In the genomic region with DNA sequence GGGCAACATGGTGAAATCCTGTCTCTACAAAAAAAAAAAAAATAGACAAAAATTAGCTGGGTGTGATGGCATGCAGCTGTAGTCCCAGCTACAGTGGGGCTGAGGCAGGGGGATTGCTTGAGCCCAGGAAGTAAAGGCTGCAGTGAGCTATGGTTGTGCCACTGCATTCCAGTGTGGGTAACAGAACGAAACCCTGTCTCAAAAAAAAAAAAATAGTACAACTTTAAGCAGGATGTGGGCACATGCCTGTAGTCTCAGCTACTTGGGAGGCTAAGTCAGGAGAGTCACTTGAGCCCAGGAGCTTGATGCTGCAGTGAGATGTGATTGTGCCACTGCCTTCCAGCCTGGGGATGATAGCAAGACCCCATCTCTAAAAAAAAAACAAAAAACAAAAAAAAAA, we compare ENCODE assay signal across 12 cellular contexts. TPM values are rescaled to one million over a fixed set of nuclear protein-coding genes. Genes with fewer than 3 reads are reported as not detected.
DNase-seq lines count a peak whose midpoint lies in the region; ATAC-seq and TF ChIP-seq lines count a peak whose summit lies in the region.
"Had no signal": no experiment of that assay in that cellular context is flagged by ENCODE, and none has a peak within 500 bp of the region (broad histone marks: within the 10 kb centered on the region; RNA-seq: fewer than 3 reads in every experiment).

No MANE protein-coding gene starts in this region.

- no peaks in the 10 kb centered on the region for H3K9me2 ChIP-seq in OCI-LY7 (ENCODE audit: insufficient read depth, low read length)

- no peak overlapping the region; the same call in 1 of the 2 replicates for H3K4me2 ChIP-seq in OCI-LY7 (ENCODE audit: low read length)

- no peaks in the 10 kb centered on the region for H3K27me3 Mint-ChIP-seq in activated naive CD4-positive, alpha-beta T cell treated with anti-CD3 and anti-CD28 coated beads for 36 hours (ENCODE audit: low read depth)
- no peaks in the 10 kb centered on the region for H3K27me3 Mint-ChIP-seq in central memory CD8-positive, alpha-beta T cell
- H3K27me3 Mint-ChIP-seq in stimulated activated naive B cell treated with anti-CD40 and anti-IgM and Interleukin-4, amounts not matched to agents 10 μg/mL and 1 μg/mL and 100 μg/mL, for 72 hours = no peaks in the 10 kb centered on the region

- no peaks in the 10 kb centered on the region; the same call in 1 of the 2 replicates for H3K9me3 ChIP-seq in OCI-LY7 (ENCODE audit: low read length)

- H3K4me3 ChIP-seq in OCI-LY7 (ENCODE audit: low read depth, low read length, poor library complexity, severe bottlenecking) = no peak overlapping the region
- H3K4me3 ChIP-seq: K562 had no signal

- peaks cover 72% of the 10 kb centered on the region for H3K4me1 Mint-ChIP-seq in activated naive CD4-positive, alpha-beta T cell treated with anti-CD3 and anti-CD28 coated beads for 36 hours (ENCODE audit: low read depth)
- peaks cover 67% of the 10 kb centered on the region for H3K4me1 Mint-ChIP-seq in central memory CD8-positive, alpha-beta T cell
- peaks cover 30 to 66% of the 10 kb centered on the region in 2 donors for H3K4me1 Mint-ChIP-seq in stimulated activated naive B cell treated with anti-CD40 and anti-IgM and Interleukin-4, amounts not matched to agents 10 μg/mL and 1 μg/mL and 100 μg/mL, for 72 hours

- no TSS peak for BruUV-seq in OCI-LY7 (replicated peaks; lab: Mats Ljungman, UMichigan)

- ATAC-seq in central memory CD8-positive, alpha-beta T cell (replicated peaks; ENCODE audit: extremely low read depth, poor library complexity, severe bottlenecking) = peak; percentile 98
- ATAC-seq in stimulated activated naive B cell treated with anti-CD40 and anti-IgM and Interleukin-4, amounts not matched to agents 10 μg/mL and 1 μg/mL and 100 μg/mL, for 72 hours (replicated peaks) = peak; percentile 20 to 46
- no peak for ATAC-seq in HG03571 (IDR thresholded peaks at IDR 0.05; ENCODE audit: unreplicated experiment)
- no peak for ATAC-seq in GM21423 (IDR thresholded peaks at IDR 0.05; ENCODE audit: unreplicated experiment)
- ATAC-seq: K562 had no signal

- POLR2A ChIA-PET in OCI-LY7 (lab: Charles Lee) = interaction anchor here (0.5 to 1.7 kb wide), 6 partner anchors 11 to 129 kb away, joined by 3 to 6 read pairs (median 5); no protein-coding TSS in a partner anchor

- no peaks in the 10 kb centered on the region for H4K20me1 ChIP-seq in OCI-LY7 (ENCODE audit: insufficient read depth, low read length)

- peaks cover 17% of the 10 kb centered on the region; the same call in 1 of the 2 replicates for H3K79me2 ChIP-seq in OCI-LY7 (ENCODE audit: insufficient read depth, low read depth, low read length)

- intact Hi-C loops in activated naive CD4-positive, alpha-beta T cell treated with anti-CD3 and anti-CD28 coated beads for 36 hours (cut with micrococcal nuclease) = no loop called here
- intact Hi-C loops in OCI-LY7 (cut with micrococcal nuclease; ENCODE audit: unreplicated experiment) = loop anchor here (5.0 kb wide), 1 partner anchor 129 kb away; the partner anchor contains the start of gene HEATR3

- no peaks in the 10 kb centered on the region for H3K9me3 Mint-ChIP-seq in activated naive CD4-positive, alpha-beta T cell treated with anti-CD3 and anti-CD28 coated beads for 36 hours
- H3K9me3 Mint-ChIP-seq in central memory CD8-positive, alpha-beta T cell = no peaks in the 10 kb centered on the region
- H3K9me3 Mint-ChIP-seq in stimulated activated naive B cell treated with anti-CD40 and anti-IgM and Interleukin-4, amounts not matched to agents 10 μg/mL and 1 μg/mL and 100 μg/mL, for 72 hours = peaks cover 0 to 5% of the 10 kb centered on the region in 2 donors
- H3K9me3 Mint-ChIP-seq: activated T-helper 2 cell treated with anti-CD3 and anti-CD28 coated beads, Interferon-gamma antibody, Interleukin-2, Interleukin-4, amounts not matched to agents 10 μg/mL and 5 μg/mL and 100 μg/mL, durations not matched to agents 14 hours and 24 hours and 36 hours had no signal

- CTCF ChIA-PET in activated naive CD4-positive, alpha-beta T cell treated with anti-CD3 and anti-CD28 coated beads for 36 hours (lab: Charles Lee) = interaction anchor here (0.5 to 1.7 kb wide), 7 partner anchors 10 to 788 kb away, joined by 3 to 7 read pairs (median 4); no protein-coding TSS in a partner anchor
- CTCF ChIA-PET in OCI-LY7 (lab: Charles Lee; ENCODE audit: unreplicated experiment) = interaction anchor here (1.5 kb wide), 1 partner anchor 14 kb away, joined by 3 read pairs; no protein-coding TSS in a partner anchor

- peaks cover 50% of the 10 kb centered on the region for H3K4me1 ChIP-seq in OCI-LY7 (ENCODE audit: insufficient read depth, low read length, poor library complexity, severe bottlenecking)

- no peak overlapping the region for H3K4me3 Mint-ChIP-seq in activated naive CD4-positive, alpha-beta T cell treated with anti-CD3 and anti-CD28 coated beads for 36 hours
- peak overlapping the region; percentile 45 for H3K4me3 Mint-ChIP-seq in central memory CD8-positive, alpha-beta T cell
- no peak overlapping the region for H3K4me3 Mint-ChIP-seq in stimulated activated naive B cell treated with anti-CD40 and anti-IgM and Interleukin-4, amounts not matched to agents 10 μg/mL and 1 μg/mL and 100 μg/mL, for 72 hours

- no peaks in the 10 kb centered on the region for H3K36me3 ChIP-seq in OCI-LY7 (ENCODE audit: insufficient read depth, low read length)

- H3K36me3 Mint-ChIP-seq in activated naive CD4-positive, alpha-beta T cell treated with anti-CD3 and anti-CD28 coated beads for 36 hours (ENCODE audit: low read depth) = peaks cover 4% of the 10 kb centered on the region
- H3K36me3 Mint-ChIP-seq in central memory CD8-positive, alpha-beta T cell (ENCODE audit: insufficient read depth) = peaks cover 7% of the 10 kb centered on the region
- peaks cover 6 to 21% of the 10 kb centered on the region in 2 donors for H3K36me3 Mint-ChIP-seq in stimulated activated naive B cell treated with anti-CD40 and anti-IgM and Interleukin-4, amounts not matched to agents 10 μg/mL and 1 μg/mL and 100 μg/mL, for 72 hours

- no peak overlapping the region; the same call in 1 of the 2 replicates for H2AFZ ChIP-seq in OCI-LY7 (ENCODE audit: low read length)

- H3K27ac Mint-ChIP-seq in activated naive CD4-positive, alpha-beta T cell treated with anti-CD3 and anti-CD28 coated beads for 36 hours = no peak overlapping the region
- H3K27ac Mint-ChIP-seq in central memory CD8-positive, alpha-beta T cell (ENCODE audit: low read depth) = peak overlapping the region; percentile 68
- H3K27ac Mint-ChIP-seq in stimulated activated naive B cell treated with anti-CD40 and anti-IgM and Interleukin-4, amounts not matched to agents 10 μg/mL and 1 μg/mL and 100 μg/mL, for 72 hours = no peak overlapping the region
- H3K27ac Mint-ChIP-seq: activated T-helper 2 cell treated with anti-CD3 and anti-CD28 coated beads, Interferon-gamma antibody, Interleukin-2, Interleukin-4, amounts not matched to agents 10 μg/mL and 5 μg/mL and 100 μg/mL, durations not matched to agents 14 hours and 24 hours and 36 hours had no signal

- peak overlapping the region; percentile 12 for H3K27ac ChIP-seq in OCI-LY7 (ENCODE audit: low read depth, low read length, poor library complexity, severe bottlenecking)
- H3K27ac ChIP-seq: C4-2B had no signal

- TF ChIP-seq CTCF in OCI-LY7 (conservative IDR thresholded peaks at IDR 0.05; ENCODE audit: low read length) = no peak

- peak; percentile 40 for DNase-seq in activated naive CD4-positive, alpha-beta T cell treated with anti-CD3 and anti-CD28 coated beads for 36 hours
- DNase-seq in activated naive CD4-positive, alpha-beta T cell treated with anti-CD3 and anti-CD28 coated beads, Interleukin-2, amount 50 U/mL, for 16 hours = no peak
- DNase-seq in OCI-LY7 (ENCODE audit: low spot score) = peak; percentile 32
- DNase-seq in central memory CD8-positive, alpha-beta T cell (ENCODE audit: low spot score in 2 of 2) = peak in 1 of 2 donors; percentile 13
- DNase-seq in stimulated activated naive B cell treated with anti-CD40 and anti-IgM and Interleukin-4, amounts not matched to agents 10 μg/mL and 1 μg/mL and 100 μg/mL, for 72 hours = no peak
- no peak for DNase-seq in NCI-H2196 treated with DMSO at 0.1 percent for 48 hours (lab: John Stamatoyannopoulos, UW; ENCODE audit: unreplicated experiment)
- DNase-seq: NCI-H526 treated with DMSO at 0.1 percent for 48 hours had no signal

RNA-seq across cellular contexts. Expression of gene TENT4B, which starts 43.6 kb away (rescaled TPM):
- total RNA-seq in activated naive CD4-positive, alpha-beta T cell treated with anti-CD3 and anti-CD28 coated beads for 36 hours = 10 to 100 TPM; 17.9 to 18.4 TPM
- 5.6 and 5.8 TPM in 2 replicates for total RNA-seq in OCI-LY7 (2014; rRNA removed; shearing (Covaris generic))
- 8.8 and 9.5 TPM in 2 replicates for total RNA-seq in OCI-LY7 (2022)

Comparison
In these comparisons a context has a peak if more than half of its experiments do, and no peak if none do; other contexts are left out.
1. DNase-seq: peak in activated naive CD4-positive, alpha-beta T cell treated with anti-CD3 and anti-CD28 coated beads for 36 hours (single experiment) and OCI-LY7 (single experiment); none in activated naive CD4-positive, alpha-beta T cell treated with anti-CD3 and anti-CD28 coated beads, Interleukin-2, amount 50 U/mL, for 16 hours (single experiment), stimulated activated naive B cell treated with anti-CD40 and anti-IgM and Interleukin-4, amounts not matched to agents 10 μg/mL and 1 μg/mL and 100 μg/mL, for 72 hours (single experiment) and NCI-H2196 treated with DMSO at 0.1 percent for 48 hours (single experiment).
2. ATAC-seq: peak in central memory CD8-positive, alpha-beta T cell (single experiment) and stimulated activated naive B cell treated with anti-CD40 and anti-IgM and Interleukin-4, amounts not matched to agents 10 μg/mL and 1 μg/mL and 100 μg/mL, for 72 hours (2 of 2); none in HG03571 (single experiment) and GM21423 (single experiment).